Comparison of ENCODE assay signal across 13 cellular contexts in genomic region chr9:26261503-26262330, GRCh38.
DNase-seq lines count a peak whose midpoint lies in the region; ATAC-seq and TF ChIP-seq lines count a peak whose summit lies in the region.
"Had no signal": no experiment of that assay in that cellular context is flagged by ENCODE, and none has a peak within 500 bp of the region (broad histone marks: within the 10 kb centered on the region; RNA-seq: fewer than 3 reads in every experiment).

No MANE protein-coding gene starts in this region.

- peaks cover 16% of the 10 kb centered on the region for H3F3A ChIP-seq in smooth muscle cell (ENCODE audit: low read depth)

- WGBS in smooth muscle cell (ENCODE audit: low lambda C conversion rate): 13% methylated on average over 3 of the region's 3 CpGs

- H3K9me3 ChIP-seq in smooth muscle cell (replicated peaks; ENCODE audit: low read depth): no peaks in the 10 kb centered on the region
- H3K9me3 ChIP-seq: transverse colon had no signal

- TF ChIP-seq CTCF in HFF-Myc (IDR thresholded peaks at IDR 0.05; ENCODE audit: low read depth, low read length, missing control alignments) (no peak), WI38 (IDR thresholded peaks at IDR 0.05; ENCODE audit: low read depth, low read length) (no peak), smooth muscle cell (IDR thresholded peaks at IDR 0.05; ENCODE audit: borderline replicate concordance, insufficient read depth, poor library complexity, severe bottlenecking) (no peak)

- no peak overlapping the region for H3K4me3 Mint-ChIP-seq in stimulated activated memory B cell treated with anti-CD40 and anti-IgM and Interleukin-4, amounts not matched to agents 10 μg/mL and 1 μg/mL and 100 μg/mL, for 72 hours
- H3K4me3 Mint-ChIP-seq: activated T-helper 1 cell treated with anti-CD3 and anti-CD28 coated beads, Interleukin-12 subunit alpha, Interleukin-12 subunit beta, Interleukin-2, Interleukin-4 antibody, amounts not matched to agents 30 ng/mL and 10 ng/mL and 1 ng/mL, durations not matched to agents 14 hours and 24 hours and 36 hours had no signal

- no peaks in the 10 kb centered on the region for H3K36me3 Mint-ChIP-seq in stimulated activated memory B cell treated with anti-CD40 and anti-IgM and Interleukin-4, amounts not matched to agents 10 μg/mL and 1 μg/mL and 100 μg/mL, for 72 hours

- H3K4me3 ChIP-seq in HFF-Myc (replicated peaks; ENCODE audit: low read depth, low read length) (no peak overlapping the region), WI38 (ENCODE audit: low read depth, low read length) (peak overlapping the region; percentile 28), smooth muscle cell (peak overlapping the region; percentile 9)
- H3K4me3 ChIP-seq: transverse colon had no signal

- no peaks in the 10 kb centered on the region for H4K20me1 ChIP-seq in smooth muscle cell (ENCODE audit: low read depth)

- H3K4me1 ChIP-seq in smooth muscle cell (ENCODE audit: low read depth): peaks cover 28% of the 10 kb centered on the region
- H3K4me1 ChIP-seq: transverse colon had no signal

- H3K27me3 Mint-ChIP-seq in stimulated activated memory B cell treated with anti-CD40 and anti-IgM and Interleukin-4, amounts not matched to agents 10 μg/mL and 1 μg/mL and 100 μg/mL, for 72 hours: no peaks in the 10 kb centered on the region

- no peak overlapping the region for H2AFZ ChIP-seq in smooth muscle cell (ENCODE audit: low read depth)

- H3K9me3 Mint-ChIP-seq in stimulated activated memory B cell treated with anti-CD40 and anti-IgM and Interleukin-4, amounts not matched to agents 10 μg/mL and 1 μg/mL and 100 μg/mL, for 72 hours: no peaks in the 10 kb centered on the region
- H3K9me3 Mint-ChIP-seq: activated T-helper 1 cell treated with anti-CD3 and anti-CD28 coated beads, Interleukin-12 subunit alpha, Interleukin-12 subunit beta, Interleukin-2, Interleukin-4 antibody, amounts not matched to agents 30 ng/mL and 10 ng/mL and 1 ng/mL, durations not matched to agents 14 hours and 24 hours and 36 hours had no signal

- H3K4me2 ChIP-seq in smooth muscle cell: peak overlapping the region; percentile 63

- H3K36me3 ChIP-seq in smooth muscle cell (ENCODE audit: low read depth): no peaks in the 10 kb centered on the region
- H3K36me3 ChIP-seq: transverse colon had no signal

- no peaks in the 10 kb centered on the region for H3K79me2 ChIP-seq in smooth muscle cell (ENCODE audit: low read depth)

- peak overlapping the region; percentile 56 for H3K9ac ChIP-seq in smooth muscle cell (ENCODE audit: low read depth)

- H3K27ac Mint-ChIP-seq in stimulated activated memory B cell treated with anti-CD40 and anti-IgM and Interleukin-4, amounts not matched to agents 10 μg/mL and 1 μg/mL and 100 μg/mL, for 72 hours: no peak overlapping the region
- H3K27ac Mint-ChIP-seq: activated T-helper 1 cell treated with anti-CD3 and anti-CD28 coated beads, Interleukin-12 subunit alpha, Interleukin-12 subunit beta, Interleukin-2, Interleukin-4 antibody, amounts not matched to agents 30 ng/mL and 10 ng/mL and 1 ng/mL, durations not matched to agents 14 hours and 24 hours and 36 hours had no signal

- no peaks in the 10 kb centered on the region for H3K4me1 Mint-ChIP-seq in stimulated activated memory B cell treated with anti-CD40 and anti-IgM and Interleukin-4, amounts not matched to agents 10 μg/mL and 1 μg/mL and 100 μg/mL, for 72 hours

- H3K27me3 ChIP-seq in smooth muscle cell (ENCODE audit: low read depth): no peaks in the 10 kb centered on the region
- H3K27me3 ChIP-seq: transverse colon had no signal

- peak overlapping the region; percentile 90 for H3K27ac ChIP-seq in smooth muscle cell (ENCODE audit: low read depth)
- H3K27ac ChIP-seq: transverse colon, VCaP had no signal

- no peak for ATAC-seq in stimulated activated memory B cell treated with anti-CD40 and anti-IgM and Interleukin-4, amounts not matched to agents 10 μg/mL and 1 μg/mL and 100 μg/mL, for 72 hours

- peak; percentile 42 for DNase-seq in HFF-Myc (ENCODE audit: extremely low read depth, low read depth)
- DNase-seq in glomerular endothelial cell (ENCODE audit: extremely low read depth, low read depth, low spot score): peak; percentile 81
- DNase-seq in smooth muscle cell (lab: John Stamatoyannopoulos, UW; ENCODE audit: unreplicated experiment): no peak
- no peak for DNase-seq in NCI-H1105 treated with DMSO at 0.1 percent for 48 hours (lab: John Stamatoyannopoulos, UW)
- DNase-seq in iPS-NIHi7 (ENCODE audit: extremely low spot score): no peak
- DNase-seq: DND-41, NCI-H1694 treated with DMSO at 0.1 percent for 48 hours, nucleus accumbens, transverse colon had no signal

Comparison
In these comparisons a context has a peak if more than half of its experiments do, and no peak if none do; other contexts are left out.
1. DNase-seq: peak in HFF-Myc (single experiment) and glomerular endothelial cell (single experiment); none in smooth muscle cell (single experiment), NCI-H1105 treated with DMSO at 0.1 percent for 48 hours (single experiment) and iPS-NIHi7 (single experiment).